1 cellular context compared by ENCODE assay signal in the genomic region with DNA sequence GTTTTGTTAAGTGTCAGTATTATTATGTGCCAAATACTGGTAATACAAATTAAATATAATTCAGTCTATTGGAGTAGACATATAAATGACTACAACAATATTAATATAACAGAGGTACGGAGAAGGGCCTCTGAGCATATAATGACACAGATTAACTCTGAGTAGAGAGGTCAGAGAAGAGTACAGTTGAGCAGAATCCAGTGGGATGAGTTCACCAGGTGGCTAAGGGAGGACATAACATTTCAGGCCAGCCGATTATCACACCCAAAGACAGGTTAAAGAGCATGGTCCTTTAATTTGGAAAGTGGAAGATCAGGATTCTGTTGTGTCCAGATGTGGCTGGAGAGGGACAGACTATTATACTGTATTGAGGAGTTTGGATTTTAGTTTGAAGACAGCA.
TF ChIP-seq lines count a peak whose summit lies in the region.

No MANE protein-coding gene starts in this region.

TF ChIP-seq in HepG2, 621 proteins besides CTCF, POLR2A, EP300 and RAD21 (continued from another document):
- TF ChIP-seq, protein P1, sequence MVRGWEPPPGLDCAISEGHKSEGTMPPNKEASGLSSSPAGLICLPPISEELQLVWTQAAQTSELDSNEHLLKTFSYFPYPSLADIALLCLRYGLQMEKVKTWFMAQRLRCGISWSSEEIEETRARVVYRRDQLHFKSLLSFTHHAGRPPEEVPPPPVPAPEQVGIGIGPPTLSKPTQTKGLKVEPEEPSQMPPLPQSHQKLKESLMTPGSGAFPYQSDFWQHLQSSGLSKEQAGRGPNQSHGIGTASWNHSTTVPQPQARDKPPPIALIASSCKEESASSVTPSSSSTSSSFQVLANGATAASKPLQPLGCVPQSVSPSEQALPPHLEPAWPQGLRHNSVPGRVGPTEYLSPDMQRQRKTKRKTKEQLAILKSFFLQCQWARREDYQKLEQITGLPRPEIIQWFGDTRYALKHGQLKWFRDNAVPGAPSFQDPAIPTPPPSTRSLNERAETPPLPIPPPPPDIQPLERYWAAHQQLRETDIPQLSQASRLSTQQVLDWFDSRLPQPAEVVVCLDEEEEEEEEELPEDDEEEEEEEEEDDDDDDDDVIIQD (CRISPR knock-in tag; IDR thresholded peaks at IDR 0.05; ENCODE audit: low read depth), result 0 out of 2 replicates have a peak, but pooled peaks have one; percentile 4
- TF ChIP-seq MED1 (CRISPR knock-in tag; IDR thresholded peaks at IDR 0.05) (0 out of 2 replicates have a peak, but pooled peaks have one; percentile 22), NONO (IDR thresholded peaks at IDR 0.05) (no peak), NONO (CRISPR knock-in tag; conservative IDR thresholded peaks at IDR 0.05) (no peak)
- TF ChIP-seq, protein P2, sequence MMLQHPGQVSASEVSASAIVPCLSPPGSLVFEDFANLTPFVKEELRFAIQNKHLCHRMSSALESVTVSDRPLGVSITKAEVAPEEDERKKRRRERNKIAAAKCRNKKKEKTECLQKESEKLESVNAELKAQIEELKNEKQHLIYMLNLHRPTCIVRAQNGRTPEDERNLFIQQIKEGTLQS (CRISPR knock-in tag; IDR thresholded peaks at IDR 0.05), result no peak
